ENCODE assay signal across 2 cellular contexts in genomic region chr15:28702427-28702826, GRCh38. TPM values are rescaled to one million over a fixed set of nuclear protein-coding genes. Genes with fewer than 3 reads are reported as not detected.
"Had no signal": no experiment of that assay in that cellular context is flagged by ENCODE, and none has a peak within 500 bp of the region (broad histone marks: within the 10 kb centered on the region; RNA-seq: fewer than 3 reads in every experiment).

No MANE protein-coding gene starts in this region.

RNA-seq across cellular contexts. Expression of gene GOLGA8M, which starts 9.8 kb away (rescaled TPM):
- total RNA-seq: GM23248, HT1080 had no signal
